ENCODE assay signal across 8 cellular contexts in the genomic region with DNA sequence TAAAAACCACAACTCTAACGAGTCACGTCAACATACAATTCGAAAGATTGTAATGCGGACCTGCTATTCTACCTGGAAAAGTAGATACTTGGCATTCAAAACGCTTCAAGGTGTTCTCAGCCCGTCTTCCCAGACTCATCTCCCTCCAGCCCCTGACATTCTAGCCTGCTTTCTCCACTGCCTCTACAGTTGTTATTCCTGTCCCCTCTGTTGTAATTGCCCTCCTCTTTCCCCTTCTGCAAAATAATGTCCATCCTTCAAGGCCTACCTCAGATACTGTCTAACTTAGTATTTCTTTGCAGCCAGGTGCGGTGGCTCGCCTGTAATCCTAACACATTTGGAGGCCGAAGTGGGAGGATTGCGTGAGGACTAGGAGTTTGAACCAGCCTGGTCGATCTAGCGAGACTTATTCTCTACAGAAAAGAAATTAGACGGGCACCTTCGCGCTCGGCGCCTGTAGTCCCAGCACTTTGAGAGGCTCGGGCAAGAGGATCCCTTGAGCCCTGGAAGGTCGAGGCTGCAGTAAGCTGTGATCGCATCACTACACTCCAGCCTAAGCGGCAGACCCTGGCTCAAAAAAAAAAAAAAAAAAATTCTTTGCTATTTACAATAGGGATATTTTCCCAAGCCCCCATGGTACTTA. TPM values are rescaled to one million over a fixed set of nuclear protein-coding genes. Genes with fewer than 3 reads are reported as not detected.
DNase-seq lines count a peak whose midpoint lies in the region; ATAC-seq lines count a peak whose summit lies in the region.

No MANE protein-coding gene starts in this region.

- H3K4me1 Mint-ChIP-seq in activated T-helper 1 cell treated with anti-CD3 and anti-CD28 coated beads, Interleukin-12 subunit alpha, Interleukin-12 subunit beta, Interleukin-2, Interleukin-4 antibody, amounts not matched to agents 30 ng/mL and 10 ng/mL and 1 ng/mL, durations not matched to agents 14 hours and 24 hours and 36 hours (ENCODE audit: low read depth) = peaks cover 16% of the 10 kb centered on the region

- H3K4me1 ChIP-seq in iPS-20b (ENCODE audit: insufficient read depth, low read length) = peaks cover 5% of the 10 kb centered on the region; the same call in 1 of the 2 replicates

- peak overlapping the region; percentile 97 for H3K27ac Mint-ChIP-seq in activated T-helper 1 cell treated with anti-CD3 and anti-CD28 coated beads, Interleukin-12 subunit alpha, Interleukin-12 subunit beta, Interleukin-2, Interleukin-4 antibody, amounts not matched to agents 30 ng/mL and 10 ng/mL and 1 ng/mL, durations not matched to agents 14 hours and 24 hours and 36 hours

- peak overlapping the region; percentile 96 for H3K9ac ChIP-seq in iPS-20b (ENCODE audit: low read depth, low read length)

- no peaks in the 10 kb centered on the region for H3K9me3 ChIP-seq in iPS-20b (ENCODE audit: insufficient read depth, low read depth, low read length)

- H3K4me3 Mint-ChIP-seq in activated T-helper 1 cell treated with anti-CD3 and anti-CD28 coated beads, Interleukin-12 subunit alpha, Interleukin-12 subunit beta, Interleukin-2, Interleukin-4 antibody, amounts not matched to agents 30 ng/mL and 10 ng/mL and 1 ng/mL, durations not matched to agents 14 hours and 24 hours and 36 hours = peak overlapping the region; percentile 98

- no peaks in the 10 kb centered on the region for H3K9me3 Mint-ChIP-seq in activated T-helper 1 cell treated with anti-CD3 and anti-CD28 coated beads, Interleukin-12 subunit alpha, Interleukin-12 subunit beta, Interleukin-2, Interleukin-4 antibody, amounts not matched to agents 30 ng/mL and 10 ng/mL and 1 ng/mL, durations not matched to agents 14 hours and 24 hours and 36 hours

- no peak for ATAC-seq in GM21576 (IDR thresholded peaks at IDR 0.05; ENCODE audit: unreplicated experiment)
- no peak for ATAC-seq in GM21515 (IDR thresholded peaks at IDR 0.05; ENCODE audit: unreplicated experiment)
- ATAC-seq in HG03039 (IDR thresholded peaks at IDR 0.05; ENCODE audit: unreplicated experiment) = no peak

- H3K27me3 ChIP-seq in iPS-20b (ENCODE audit: insufficient read depth, low read length) = no peaks in the 10 kb centered on the region

- H3K36me3 Mint-ChIP-seq in activated T-helper 1 cell treated with anti-CD3 and anti-CD28 coated beads, Interleukin-12 subunit alpha, Interleukin-12 subunit beta, Interleukin-2, Interleukin-4 antibody, amounts not matched to agents 30 ng/mL and 10 ng/mL and 1 ng/mL, durations not matched to agents 14 hours and 24 hours and 36 hours (ENCODE audit: low read depth) = peaks cover 16% of the 10 kb centered on the region

- no peaks in the 10 kb centered on the region for H3K27me3 Mint-ChIP-seq in activated T-helper 1 cell treated with anti-CD3 and anti-CD28 coated beads, Interleukin-12 subunit alpha, Interleukin-12 subunit beta, Interleukin-2, Interleukin-4 antibody, amounts not matched to agents 30 ng/mL and 10 ng/mL and 1 ng/mL, durations not matched to agents 14 hours and 24 hours and 36 hours (ENCODE audit: insufficient read depth)

- intact Hi-C loops in activated T-helper 1 cell treated with anti-CD3 and anti-CD28 coated beads, Interleukin-12 subunit alpha, Interleukin-12 subunit beta, Interleukin-2, Interleukin-4 antibody, amounts not matched to agents 30 ng/mL and 10 ng/mL and 1 ng/mL, durations not matched to agents 14 hours and 24 hours and 36 hours (cut with micrococcal nuclease) = loop anchor here (1.0 to 2.0 kb wide), 9 partner anchors 34 to 789 kb away; a partner anchor contains a TSS

- H3K27ac ChIP-seq in iPS-20b (ENCODE audit: low read length) = peak overlapping the region; percentile 37
- H3K27ac ChIP-seq in substantia nigra (ENCODE audit: low read depth, low read length, poor library complexity, severe bottlenecking) = peak overlapping the region; percentile 94

- H3K4me3 ChIP-seq in iPS-20b (ENCODE audit: low read length) = peak overlapping the region; percentile 98

- H3K36me3 ChIP-seq in iPS-20b (ENCODE audit: insufficient read depth, low read depth, low read length) = peaks cover 37% of the 10 kb centered on the region

- DNase-seq in SIG-M5 treated with dmso at 0.1 percent for 504 hours (lab: John Stamatoyannopoulos, UW; ENCODE audit: unreplicated experiment) (peak; percentile 49), SIG-M5 (lab: John Stamatoyannopoulos, UW) (no peak), substantia nigra (lab: John Stamatoyannopoulos, UW) (peak in 3 of 49 donors; percentile 2 to 14 (median 5))
- DNase-seq in activated T-helper 1 cell treated with anti-CD3 and anti-CD28 coated beads, Interleukin-12 subunit alpha, Interleukin-12 subunit beta, Interleukin-2, Interleukin-4 antibody, amounts not matched to agents 30 ng/mL and 10 ng/mL and 1 ng/mL, durations not matched to agents 14 hours and 24 hours and 36 hours (ENCODE audit: low spot score) = no peak

RNA-seq across cellular contexts. Expression of a gene that starts 0.8 kb away (rescaled TPM):
- 120 and 127 TPM in 2 replicates for total RNA-seq in activated T-helper 1 cell treated with anti-CD3 and anti-CD28 coated beads, Interleukin-12 subunit alpha, Interleukin-12 subunit beta, Interleukin-2, Interleukin-4 antibody, amounts not matched to agents 30 ng/mL and 10 ng/mL and 1 ng/mL, durations not matched to agents 14 hours and 24 hours and 36 hours

RNA-seq across cellular contexts. Expression of a gene that starts 33.2 kb away (rescaled TPM):
- total RNA-seq in activated T-helper 1 cell treated with anti-CD3 and anti-CD28 coated beads, Interleukin-12 subunit alpha, Interleukin-12 subunit beta, Interleukin-2, Interleukin-4 antibody, amounts not matched to agents 30 ng/mL and 10 ng/mL and 1 ng/mL, durations not matched to agents 14 hours and 24 hours and 36 hours = 112 and 137 TPM in 2 replicates
